Comparison of ENCODE assay signal across 26 cellular contexts in the genomic region with DNA sequence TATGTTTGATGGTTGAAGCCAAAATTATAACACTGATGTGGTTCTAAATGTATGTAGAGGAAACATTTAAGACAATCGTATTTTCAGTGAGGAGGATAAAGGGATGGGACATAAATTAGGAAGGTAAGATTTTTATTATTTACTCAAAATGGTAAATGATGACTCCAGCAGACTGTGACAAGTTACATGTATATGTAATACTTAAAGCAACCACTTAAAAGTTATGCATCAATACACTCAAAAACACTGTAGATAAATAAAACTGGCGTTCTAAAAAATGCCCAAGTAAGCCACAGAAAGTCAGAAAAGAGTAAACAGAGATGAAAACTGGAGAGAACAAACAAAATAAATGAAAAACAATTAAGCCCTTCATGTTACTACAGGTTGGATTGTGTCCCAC. TPM values are rescaled to one million over a fixed set of nuclear protein-coding genes. Genes with fewer than 3 reads are reported as not detected.
"Had no signal": no experiment of that assay in that cellular context is flagged by ENCODE, and none has a peak within 500 bp of the region (broad histone marks: within the 10 kb centered on the region; RNA-seq: fewer than 3 reads in every experiment).

No MANE protein-coding gene starts in this region.

- H3K27ac ChIP-seq: adrenal gland, breast epithelium, dorsolateral prefrontal cortex, esophagus muscularis mucosa, upper lobe of left lung had no signal

- FAIRE-seq: colon, endothelial cell of umbilical vein, frontal cortex, TTC549 had no signal

- H3K9me3 Mint-ChIP-seq: activated T-helper 17 cell treated with anti-CD3 and anti-CD28 coated beads, Interleukin-2, amount 50 U/mL, for 72 hours; central memory CD8-positive, alpha-beta T cell; effector memory CD8-positive, alpha-beta T cell; natural killer cell treated with Interleukin-12 subunit alpha and Interleukin-12 subunit beta and Interleukin-15 and Interleukin-18, amount 100 ng/mL, for 72 hours; T-helper 2 cell treated with Interferon-gamma antibody and Interleukin-4, amounts not matched to agents 5 μg/mL and 100 μg/mL, for 36 hours had no signal

- H3K27me3 ChIP-seq: adrenal gland, breast epithelium, upper lobe of left lung had no signal

- H3K4me3 ChIP-seq: adrenal gland, breast epithelium, dorsolateral prefrontal cortex, esophagus muscularis mucosa, upper lobe of left lung had no signal

- DNase-seq: activated T-cell treated with anti-CD3 and anti-CD28 coated beads, Interleukin-2, amount 50 U/mL, for 1 hour; adrenal gland; dorsolateral prefrontal cortex; effector memory CD8-positive, alpha-beta T cell; hypothalamus; left ventricle myocardium superior; mammary epithelial cell; midbrain; retina; stimulated activated CD4-positive, alpha-beta T cell treated with anti-CD3 and anti-CD28 coated beads, Interleukin-2, amount 100 ng/mL, for 48 hours; stimulated activated CD8-positive, alpha-beta memory T cell treated with anti-CD3 and anti-CD28 coated beads, Interleukin-4, amount 100 ng/mL, for 48 hours; stimulated activated naive CD4-positive, alpha-beta T cell treated with Interleukin-2 at 50 U/mL for 16 hours; upper lobe of left lung had no signal

- H3K27me3 Mint-ChIP-seq: effector memory CD8-positive, alpha-beta T cell had no signal

- ATAC-seq: activated T-helper 17 cell treated with anti-CD3 and anti-CD28 coated beads, Interleukin-2, amount 50 U/mL, for 72 hours; effector memory CD8-positive, alpha-beta T cell; left ventricle myocardium superior; natural killer cell treated with Interleukin-12 subunit alpha and Interleukin-12 subunit beta and Interleukin-15 and Interleukin-18, amount 100 ng/mL, for 72 hours had no signal

- H3K36me3 Mint-ChIP-seq: activated naive CD8-positive, alpha-beta T cell; natural killer cell treated with Interleukin-12 subunit alpha and Interleukin-12 subunit beta and Interleukin-15 and Interleukin-18, amount 100 ng/mL, for 72 hours had no signal

- H3K9me3 ChIP-seq: adrenal gland, breast epithelium, esophagus muscularis mucosa, upper lobe of left lung had no signal

- H3K4me3 Mint-ChIP-seq: activated naive CD8-positive, alpha-beta T cell; activated T-helper 17 cell treated with anti-CD3 and anti-CD28 coated beads, Interleukin-2, amount 50 U/mL, for 72 hours; central memory CD8-positive, alpha-beta T cell; effector memory CD8-positive, alpha-beta T cell; natural killer cell treated with Interleukin-12 subunit alpha and Interleukin-12 subunit beta and Interleukin-15 and Interleukin-18, amount 100 ng/mL, for 72 hours; T-helper 2 cell treated with Interferon-gamma antibody and Interleukin-4, amounts not matched to agents 5 μg/mL and 100 μg/mL, for 36 hours had no signal

- H3K27ac Mint-ChIP-seq: activated naive CD8-positive, alpha-beta T cell; activated T-helper 17 cell treated with anti-CD3 and anti-CD28 coated beads, Interleukin-2, amount 50 U/mL, for 72 hours; effector memory CD8-positive, alpha-beta T cell; natural killer cell treated with Interleukin-12 subunit alpha and Interleukin-12 subunit beta and Interleukin-15 and Interleukin-18, amount 100 ng/mL, for 72 hours; progenitor cell of endocrine pancreas; T-helper 2 cell treated with Interferon-gamma antibody and Interleukin-4, amounts not matched to agents 5 μg/mL and 100 μg/mL, for 36 hours had no signal

- H3K4me1 Mint-ChIP-seq: activated T-helper 17 cell treated with anti-CD3 and anti-CD28 coated beads, Interleukin-2, amount 50 U/mL, for 72 hours; central memory CD8-positive, alpha-beta T cell had no signal

- H3K4me1 ChIP-seq: adrenal gland, breast epithelium, esophagus muscularis mucosa, upper lobe of left lung had no signal

- H3K36me3 ChIP-seq: adrenal gland, breast epithelium, esophagus muscularis mucosa, upper lobe of left lung had no signal

RNA-seq across cellular contexts. Expression of gene HLA-DMB, which starts 18.7 kb away (rescaled TPM):
- total RNA-seq: endothelial cell of umbilical vein, mammary epithelial cell, osteocyte had no signal
